12 cellular contexts compared by ENCODE assay signal in genomic region chr12:124661382-124661781, GRCh38.
DNase-seq lines count a peak whose midpoint lies in the region; ATAC-seq, FAIRE-seq and TF ChIP-seq lines count a peak whose summit lies in the region.
"Had no signal": no experiment of that assay in that cellular context is flagged by ENCODE, and none has a peak within 500 bp of the region (broad histone marks: within the 10 kb centered on the region; RNA-seq: fewer than 3 reads in every experiment).

No MANE protein-coding gene starts in this region.

- H3K4me3 ChIP-seq in AG09309 (ENCODE audit: control insufficient read depth, low read depth, low read length), result no peak overlapping the region
- peak overlapping the region in 6 of 59 donors; percentile 2 to 40 (median 18) for H3K4me3 ChIP-seq in dorsolateral prefrontal cortex
- no peak overlapping the region for H3K4me3 ChIP-seq in mesodermal cell (ENCODE audit: extremely low read depth, insufficient read depth, low read length, poor library complexity, severe bottlenecking)

- 65 to 75% methylated on average over 5 to 6 of the region's 7 CpGs for WGBS in mesodermal cell (ENCODE audit: insufficient coverage in 2 of 2), 2 experiments

- intact Hi-C loops in dorsolateral prefrontal cortex (cut with DNase I), result loop anchor here (5.0 kb wide), 1 partner anchor 86 kb away; no protein-coding TSS in a partner anchor

- no peaks in the 10 kb centered on the region for H3K27me3 ChIP-seq in dorsolateral prefrontal cortex

- peaks cover 9% of the 10 kb centered on the region for H3K9me3 ChIP-seq in mesodermal cell (ENCODE audit: control insufficient read depth, low read length)

- TF ChIP-seq CTCF in AG09309 (IDR thresholded peaks at IDR 0.05; ENCODE audit: control insufficient read depth, insufficient read depth, low read depth, low read length, missing control alignments), result peak; percentile 20
- TF ChIP-seq CTCF in dorsolateral prefrontal cortex (IDR thresholded peaks at IDR 0.05 in 54 of 56, conservative IDR thresholded peaks at IDR 0.05 in 2 of 56; ENCODE audit: low read depth in 1 of 56, partially characterized antibody in 56 of 56), result peak in 41 of 56 donors; percentile 7 to 62 (median 39)

- FAIRE-seq in RCC 7860 (lab: Jason Lieb, UNC), result no peak
- FAIRE-seq: GM12892 had no signal

- peak overlapping the region in 55 of 59 donors; percentile 3 to 96 (median 86) for H3K27ac ChIP-seq in dorsolateral prefrontal cortex
- peak overlapping the region; percentile 29 for H3K27ac ChIP-seq in mesodermal cell (ENCODE audit: low read depth, low read length, severe bottlenecking)

- peaks cover 16% of the 10 kb centered on the region for H3K4me1 ChIP-seq in mesodermal cell (ENCODE audit: control insufficient read depth, insufficient read depth, low read length, poor library complexity, severe bottlenecking)

- no peak for DNase-seq in AG09309 (ENCODE audit: low read depth)
- peak; percentile 36 for DNase-seq in RCC 7860 (ENCODE audit: low spot score)
- DNase-seq in dorsolateral prefrontal cortex, result peak in 2 of 10 donors; percentile 42 to 72
- DNase-seq in D341Med (ENCODE audit: low spot score), result no peak
- no peak for DNase-seq in UCSD-AML1 (lab: John Stamatoyannopoulos, UW; ENCODE audit: unreplicated experiment)
- DNase-seq: activated CD4-positive, alpha-beta T cell treated with anti-CD3 and anti-CD28 coated beads for 4 hours; NCI-H187 treated with DMSO at 0.1 percent for 48 hours; NCI-H748 treated with DMSO at 0.1 percent for 48 hours had no signal

- no peak for ATAC-seq in HG02571 (IDR thresholded peaks at IDR 0.05; ENCODE audit: unreplicated experiment)
- no peak for ATAC-seq in HG03457 (IDR thresholded peaks at IDR 0.05; ENCODE audit: unreplicated experiment)

- no peaks in the 10 kb centered on the region for H3K36me3 ChIP-seq in mesodermal cell (ENCODE audit: control insufficient read depth, insufficient read depth, low read length)
